2 cellular contexts compared by ENCODE assay signal in genomic region chr3:149234671-149235245, GRCh38.
TF ChIP-seq lines count a peak whose summit lies in the region.

No MANE protein-coding gene starts in this region.

TF ChIP-seq in IMR-90, 13 proteins besides CTCF, POLR2A, EP300 and RAD21:
- no peak for TF ChIP-seq ELK1 (IDR thresholded peaks at IDR 0.05; ENCODE audit: borderline replicate concordance, low read depth, low read length)
- TF ChIP-seq FOS (IDR thresholded peaks at IDR 0.05; ENCODE audit: low read depth, low read length) = no peak
- TF ChIP-seq MAZ (IDR thresholded peaks at IDR 0.05; ENCODE audit: borderline replicate concordance, low read depth, low read length) = no peak
- TF ChIP-seq RFX5 (IDR thresholded peaks at IDR 0.05; ENCODE audit: low read depth, low read length) = no peak
- no peak for TF ChIP-seq CEBPB (IDR thresholded peaks at IDR 0.05; ENCODE audit: low read depth, low read length)
- no peak for TF ChIP-seq MAFK (IDR thresholded peaks at IDR 0.05; ENCODE audit: low read depth, low read length)
- no peak for TF ChIP-seq CHD1 (IDR thresholded peaks at IDR 0.05; ENCODE audit: low read depth, low read length)
- TF ChIP-seq RCOR1 (IDR thresholded peaks at IDR 0.05; ENCODE audit: insufficient replicate concordance, low read length) = no peak
- no peak for TF ChIP-seq SMC3 (IDR thresholded peaks at IDR 0.05; ENCODE audit: low read depth, low read length)
- TF ChIP-seq MXI1 (IDR thresholded peaks at IDR 0.05; ENCODE audit: borderline replicate concordance, low read depth, low read length) = no peak
- no peak for TF ChIP-seq USF2 (IDR thresholded peaks at IDR 0.05; ENCODE audit: low read depth, low read length)
- no peak for TF ChIP-seq NFE2L2 (IDR thresholded peaks at IDR 0.05; ENCODE audit: low read depth, low read length)

TF ChIP-seq in GM12878, 131 proteins besides CTCF, POLR2A, EP300 and RAD21:
- TF ChIP-seq NKRF (conservative IDR thresholded peaks at IDR 0.05) (no peak), SUPT20H (IDR thresholded peaks at IDR 0.05; ENCODE audit: borderline replicate concordance, control insufficient read depth, low read depth, low read length) (no peak), YY1 (IDR thresholded peaks at IDR 0.05; ENCODE audit: low read depth, low read length) (peak; percentile 74), CEBPB (IDR thresholded peaks at IDR 0.05; ENCODE audit: borderline replicate concordance in 1 of 2, low read depth in 2 of 2, low read length in 2 of 2) (no peak)
TF ChIP-seq in GM12878: peak in this region for 1.
